ENCODE assay signal across 8 cellular contexts in the genomic region with DNA sequence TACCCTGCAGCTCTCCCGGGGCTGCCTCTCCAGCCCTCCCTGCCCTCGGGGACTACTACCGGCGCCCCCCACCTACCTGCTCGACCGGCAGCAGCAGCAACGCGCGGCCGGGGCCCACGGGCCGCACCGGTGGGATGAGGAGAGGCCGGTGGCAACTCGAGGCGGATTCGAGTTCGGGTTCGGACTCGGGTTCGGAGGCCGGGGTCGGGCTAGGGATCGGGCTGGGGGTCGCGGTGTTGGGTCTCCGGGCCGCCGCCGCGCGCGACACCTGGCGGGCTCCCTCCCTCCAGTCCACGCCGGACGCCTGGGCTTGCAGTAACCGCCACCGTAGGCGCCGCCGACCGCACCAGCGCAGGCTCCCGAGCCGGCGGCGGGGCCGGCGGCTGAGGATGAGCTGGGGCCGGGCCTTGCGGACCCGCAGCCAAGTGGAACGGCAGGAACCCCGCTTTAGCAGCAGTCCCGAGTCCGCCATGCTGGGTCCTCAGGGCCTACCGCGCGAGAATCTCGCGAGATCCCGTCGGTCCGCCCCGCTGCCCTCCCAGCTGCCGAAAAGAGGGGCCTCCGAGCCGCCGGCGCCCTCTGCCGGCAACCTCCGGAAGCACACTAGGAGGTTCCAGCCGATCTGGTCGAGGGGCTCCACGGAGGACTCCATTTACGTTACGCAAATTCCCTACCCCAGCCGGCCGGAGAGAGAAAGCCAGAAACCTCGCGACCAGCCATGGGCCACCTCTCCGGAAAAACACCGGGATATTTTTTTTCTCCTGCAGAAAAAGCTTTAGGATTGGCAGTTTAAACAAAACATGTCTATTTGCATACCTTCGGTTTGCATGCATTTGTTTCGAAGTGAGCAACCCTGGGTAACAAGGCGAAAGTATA. TPM values are rescaled to one million over a fixed set of nuclear protein-coding genes. Genes with fewer than 3 reads are reported as not detected.
DNase-seq lines count a peak whose midpoint lies in the region; ATAC-seq and TF ChIP-seq lines count a peak whose summit lies in the region.

A gene (minus strand): TSS at position 483 of the 876 bp plus-strand sequence. CDS start 11 bp downstream, at position 472.

- H3K18ac ChIP-seq in IMR-90 (ENCODE audit: low read depth, low read length), result no peak within 1 kb of the TSS

- TF ChIP-seq CTCF in IMR-90 (conservative IDR thresholded peaks at IDR 0.05; ENCODE audit: low read depth, low read length), result peak; percentile 92

- no peaks in the 10 kb centered on the region for H3K27me3 ChIP-seq in IMR-90 (ENCODE audit: control insufficient read depth, insufficient read depth, low read length)
- no peaks in the 10 kb centered on the region for H3K27me3 ChIP-seq in mucosa of stomach (ENCODE audit: control insufficient read depth, insufficient read depth, low read length)

- CTCF ChIA-PET in IMR-90 (lab: Yijun Ruan, JAX), result interaction anchor here (0.6 to 1.2 kb wide), 7 partner anchors 11 to 1505 kb away, joined by 3 to 7 read pairs (median 4); no protein-coding TSS in a partner anchor

- H4K20me1 ChIP-seq in IMR-90 (ENCODE audit: insufficient read depth, low read length), result 0 out of 2 replicates have a peak, but pooled peaks cover 9% of the 10 kb centered on the region

- 0 out of 2 replicates have a peak within 1 kb of the TSS, but pooled peaks have one; percentile 44 for H2BK120ac ChIP-seq in IMR-90 (ENCODE audit: low read depth, low read length)

- H3K4ac ChIP-seq in IMR-90 (ENCODE audit: low read depth, low read length), result peak within 1 kb of the TSS; percentile 39; the same call in 1 of the 2 replicates

- peaks cover 14 to 25% of the 10 kb centered on the region in 2 experiments for H3K79me1 ChIP-seq in IMR-90 (ENCODE audit: low read depth in 1 of 2, low read length in 2 of 2)

- H2AFZ ChIP-seq in IMR-90 (replicated peaks; ENCODE audit: low read length, poor library complexity), result peak within 1 kb of the TSS; percentile 95

- H3K14ac ChIP-seq in IMR-90 (replicated peaks; ENCODE audit: low read depth, low read length), result peak within 1 kb of the TSS; percentile 44; the same call in 1 of the 2 replicates

- in situ Hi-C loops in IMR-90 (cut with MboI; ENCODE audit: low sequenced_read_pairs), result no loop called here

- peaks cover 6% of the 10 kb centered on the region for H3K36me3 ChIP-seq in IMR-90 (ENCODE audit: control insufficient read depth, insufficient read depth, low read length)
- H3K36me3 ChIP-seq in mucosa of stomach (ENCODE audit: control insufficient read depth, insufficient read depth, low read length), result no peaks in the 10 kb centered on the region

- peak; percentile 75 for TF ChIP-seq RAD21 in IMR-90 (IDR thresholded peaks at IDR 0.05; ENCODE audit: low read length)

- DNase-seq in DMS153 treated with DMSO at 0.1 percent for 48 hours (lab: John Stamatoyannopoulos, UW; ENCODE audit: unreplicated experiment) (peak; percentile 64), IMR-90 (peak; percentile 85), OCI-M2 (lab: John Stamatoyannopoulos, UW; ENCODE audit: unreplicated experiment) (peak; percentile 26), activated T-cell treated with anti-CD3 and anti-CD28 coated beads for 48 hours (ENCODE audit: low read depth) (peak; percentile 95), erythroblast (lab: John Stamatoyannopoulos, UW) (peak; percentile 94 to 97)
- DNase-seq in stimulated activated CD8-positive, alpha-beta memory T cell treated with anti-CD3 and anti-CD28 coated beads, Interleukin-7, amount 100 ng/mL, for 1 hour (ENCODE audit: low read depth in 2 of 2), result peak; percentile 91 to 93

- H2BK5ac ChIP-seq in IMR-90 (ENCODE audit: low read depth, low read length, poor library complexity, severe bottlenecking), result peak within 1 kb of the TSS; percentile 56

- H3K9ac ChIP-seq in IMR-90 (ENCODE audit: low read depth, low read length), result peak within 1 kb of the TSS; percentile 48
- H3K9ac ChIP-seq in mucosa of stomach (ENCODE audit: low read length), result peak within 1 kb of the TSS; percentile 88

- 0 out of 2 replicates have a peak within 1 kb of the TSS, but pooled peaks have one; percentile 59 for H3K23ac ChIP-seq in IMR-90 (ENCODE audit: low read depth, low read length)

- no peak within 1 kb of the TSS for H2BK15ac ChIP-seq in IMR-90 (ENCODE audit: low read depth, low read length)

- no peak within 1 kb of the TSS for H2BK20ac ChIP-seq in IMR-90 (ENCODE audit: low read depth, low read length)

- peak within 1 kb of the TSS; percentile 10 for H4K5ac ChIP-seq in IMR-90 (ENCODE audit: low read depth, low read length)

- H3K9me3 ChIP-seq in IMR-90 (ENCODE audit: control insufficient read depth, insufficient read depth, low read length) (no peaks in the 10 kb centered on the region), mucosa of stomach (ENCODE audit: control insufficient read depth, low read length) (no peaks in the 10 kb centered on the region)

- peak within 1 kb of the TSS; percentile 58; the same call in 1 of the 2 replicates for H3K56ac ChIP-seq in IMR-90 (ENCODE audit: extremely low read depth, insufficient read depth, low read length)

- H3K9me1 ChIP-seq in IMR-90 (ENCODE audit: insufficient read depth, low read length), result peaks cover 4% of the 10 kb centered on the region; the same call in 1 of the 2 replicates

- peak within 1 kb of the TSS; percentile 96 for H3K4me2 ChIP-seq in IMR-90 (ENCODE audit: low read depth, low read length)

- peak; percentile 80 for TF ChIP-seq POLR2A in IMR-90 (IDR thresholded peaks at IDR 0.05; ENCODE audit: low read depth, low read length)
- peak; percentile 63 for TF ChIP-seq POLR2A in erythroblast (IDR thresholded peaks at IDR 0.05; ENCODE audit: low read length)

- H4K91ac ChIP-seq in IMR-90 (ENCODE audit: insufficient read depth, low read depth, low read length), result peak within 1 kb of the TSS; percentile 41; the same call in 1 of the 2 replicates

- peaks cover 5% of the 10 kb centered on the region for H3K4me1 ChIP-seq in IMR-90 (ENCODE audit: control insufficient read depth, insufficient read depth, low read length)
- peaks cover 24% of the 10 kb centered on the region for H3K4me1 ChIP-seq in mucosa of stomach (ENCODE audit: control insufficient read depth, insufficient read depth, low read length)

- peak within 1 kb of the TSS; percentile 59 for H2AK5ac ChIP-seq in IMR-90 (ENCODE audit: low read depth, low read length)

- intact Hi-C loops in IMR-90 (cut with micrococcal nuclease), result loop anchor here (1.0 kb wide), 1 partner anchor 68 kb away; no protein-coding TSS in a partner anchor

- H3K4me3 ChIP-seq in IMR-90 (ENCODE audit: insufficient read depth, low read depth, low read length), result peak within 1 kb of the TSS; percentile 75
- peak within 1 kb of the TSS; percentile 63 for H3K4me3 ChIP-seq in mucosa of stomach (ENCODE audit: low read length)

- peak within 1 kb of the TSS; percentile 96 for H2AK9ac ChIP-seq in IMR-90 (replicated peaks; ENCODE audit: low read depth, low read length, poor library complexity)

- ATAC-seq in GM21528 (IDR thresholded peaks at IDR 0.05; ENCODE audit: low FRiP score, unreplicated experiment) (peak; percentile 92), IMR-90 (ENCODE audit: low read depth) (peak; percentile 99)

- 9% methylated on average over 26 of the region's 87 CpGs; no CpG with 5 or more reads in 1 of the 2 experiments for WGBS in IMR-90 (ENCODE audit: extremely low coverage in 2 of 2, insufficient read length in 1 of 2), 2 experiments

- BruUV-seq in IMR-90 (replicated peaks; lab: Mats Ljungman, UMichigan), result no TSS peak

- POLR2A ChIA-PET in IMR-90 (lab: Charles Lee; ENCODE audit: unreplicated experiment), result no interaction called here

- peak within 1 kb of the TSS; percentile 85 to 88 for H4K8ac ChIP-seq in IMR-90 (ENCODE audit: low read depth in 2 of 2, low read length in 2 of 2)

- dilution Hi-C loops in IMR-90 (cut with HindIII; ENCODE audit: low sequenced_read_pairs, unreplicated experiment), result no loop called here

- H3K27ac ChIP-seq in IMR-90 (ENCODE audit: insufficient read depth, low read length), result peak within 1 kb of the TSS; percentile 64; the same call in 1 of the 2 replicates

TF ChIP-seq in IMR-90, 13 proteins besides CTCF, POLR2A, EP300 and RAD21 (continues in another document):
- TF ChIP-seq MAFK (IDR thresholded peaks at IDR 0.05; ENCODE audit: low read depth, low read length), result no peak
- no peak for TF ChIP-seq RFX5 (IDR thresholded peaks at IDR 0.05; ENCODE audit: low read depth, low read length)
- no peak for TF ChIP-seq FOS (IDR thresholded peaks at IDR 0.05; ENCODE audit: low read depth, low read length)
- TF ChIP-seq SMC3 (IDR thresholded peaks at IDR 0.05; ENCODE audit: low read depth, low read length), result peak; percentile 67
- TF ChIP-seq, protein P1, sequence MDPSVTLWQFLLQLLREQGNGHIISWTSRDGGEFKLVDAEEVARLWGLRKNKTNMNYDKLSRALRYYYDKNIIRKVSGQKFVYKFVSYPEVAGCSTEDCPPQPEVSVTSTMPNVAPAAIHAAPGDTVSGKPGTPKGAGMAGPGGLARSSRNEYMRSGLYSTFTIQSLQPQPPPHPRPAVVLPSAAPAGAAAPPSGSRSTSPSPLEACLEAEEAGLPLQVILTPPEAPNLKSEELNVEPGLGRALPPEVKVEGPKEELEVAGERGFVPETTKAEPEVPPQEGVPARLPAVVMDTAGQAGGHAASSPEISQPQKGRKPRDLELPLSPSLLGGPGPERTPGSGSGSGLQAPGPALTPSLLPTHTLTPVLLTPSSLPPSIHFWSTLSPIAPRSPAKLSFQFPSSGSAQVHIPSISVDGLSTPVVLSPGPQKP (IDR thresholded peaks at IDR 0.05; ENCODE audit: borderline replicate concordance, low read depth, low read length), result no peak
- peak; percentile 21; the same call in 1 of the 2 replicates for TF ChIP-seq BHLHE40 (IDR thresholded peaks at IDR 0.05; ENCODE audit: low read depth, low read length)
- TF ChIP-seq NFE2L2 (IDR thresholded peaks at IDR 0.05; ENCODE audit: low read depth, low read length), result no peak
- no peak for TF ChIP-seq CHD1 (IDR thresholded peaks at IDR 0.05; ENCODE audit: low read depth, low read length)
- 0 out of 2 replicates have a peak, but pooled peaks have one; percentile 20 for TF ChIP-seq CEBPB (IDR thresholded peaks at IDR 0.05; ENCODE audit: low read depth, low read length)
- TF ChIP-seq MXI1 (IDR thresholded peaks at IDR 0.05; ENCODE audit: borderline replicate concordance, low read depth, low read length), result peak; percentile 77; the same call in 1 of the 2 replicates
- TF ChIP-seq MAZ (IDR thresholded peaks at IDR 0.05; ENCODE audit: borderline replicate concordance, low read depth, low read length), result peak; percentile 92
- TF ChIP-seq RCOR1 (IDR thresholded peaks at IDR 0.05; ENCODE audit: insufficient replicate concordance, low read length), result no peak

RNA-seq across cellular contexts. Expression of the gene that starts here (rescaled TPM):
- total RNA-seq in IMR-90 (2012; rRNA removed), result 19.2 and 21.4 TPM in 2 replicates
- polyA plus RNA-seq in IMR-90 (2012; rRNA removed), result 12.4 and 13.0 TPM in 2 replicates
- 4.2 and 5.3 TPM in 2 replicates for polyA plus RNA-seq in IMR-90 (2012; cell fraction: cytosol; rRNA removed)
- 7.7 and 27.7 TPM in 2 replicates for polyA plus RNA-seq in IMR-90 (2012; cell fraction: nucleus; rRNA removed; ENCODE audit: low replicate concordance)

Comparison
In these comparisons a context has a peak if more than half of its experiments do, and no peak if none do; other contexts are left out.
1. Peak in every context shown above with its lines: DNase-seq, ATAC-seq, H3K4me3 ChIP-seq and H3K27ac ChIP-seq.
2. DNase-seq: peak in every context shown above with its lines; median percentile 96 in erythroblast; 95 in activated T-cell treated with anti-CD3 and anti-CD28 coated beads for 48 hours; 92 in stimulated activated CD8-positive, alpha-beta memory T cell treated with anti-CD3 and anti-CD28 coated beads, Interleukin-7, amount 100 ng/mL, for 1 hour; 85 in IMR-90; 64 in DMS153 treated with DMSO at 0.1 percent for 48 hours; 26 in OCI-M2.